9 cellular contexts compared by ENCODE assay signal in the genomic region with DNA sequence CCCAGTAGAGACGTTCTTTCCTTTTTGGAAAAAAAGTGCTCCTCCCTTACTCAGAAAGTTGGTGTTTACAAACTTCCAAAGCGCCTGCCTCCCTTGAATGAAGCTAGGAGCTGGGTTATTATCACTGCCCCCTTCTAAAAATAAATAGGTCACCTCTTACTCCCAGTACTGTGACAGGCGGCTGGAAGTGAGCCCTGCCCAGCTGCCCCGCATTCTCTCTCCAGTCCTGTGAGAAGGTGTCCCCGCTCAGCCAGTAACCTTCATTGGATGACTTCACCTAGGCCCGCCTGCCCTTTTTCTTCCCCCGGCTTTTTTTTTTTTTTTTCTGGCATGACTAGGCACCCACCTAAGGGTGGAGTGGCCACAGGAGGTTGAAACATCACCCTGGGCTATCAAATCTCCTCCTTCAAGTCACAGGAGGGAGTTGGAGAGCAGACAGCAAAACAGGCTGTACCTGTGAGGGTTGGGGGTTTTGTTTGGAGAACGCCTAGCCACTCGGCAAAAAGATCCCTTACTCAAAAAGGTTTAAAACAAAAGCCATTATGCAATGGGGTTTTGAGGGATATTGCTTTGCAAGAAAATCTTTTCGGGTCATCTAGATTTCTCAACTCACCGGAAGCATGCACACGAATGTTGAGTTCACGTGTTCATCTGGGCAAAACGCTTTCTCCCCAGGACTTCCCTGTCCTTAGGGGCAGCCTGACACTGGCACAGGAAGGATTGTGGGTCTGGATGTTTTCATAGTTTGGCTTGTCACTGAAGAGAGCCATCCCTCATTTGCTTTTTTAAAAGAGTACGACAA. TPM values are rescaled to one million over a fixed set of nuclear protein-coding genes. Genes with fewer than 3 reads are reported as not detected.
DNase-seq lines count a peak whose midpoint lies in the region; ATAC-seq, FAIRE-seq and TF ChIP-seq lines count a peak whose summit lies in the region.
"Had no signal": no experiment of that assay in that cellular context is flagged by ENCODE, and none has a peak within 500 bp of the region (broad histone marks: within the 10 kb centered on the region; RNA-seq: fewer than 3 reads in every experiment).

No MANE protein-coding gene starts in this region.

- no peaks in the 10 kb centered on the region for H3K27me3 ChIP-seq in left ventricle myocardium inferior (ENCODE audit: low read depth)

- TF ChIP-seq CTCF in left ventricle myocardium inferior (IDR thresholded peaks at IDR 0.05; ENCODE audit: borderline replicate concordance), result no peak

- DNase-seq in H54 (ENCODE audit: insufficient read length, low spot score) (peak; percentile 82), SK-MEL-5 (ENCODE audit: low read depth, low spot score) (peak; percentile 38), left ventricle myocardium inferior (peak; percentile 78), sciatic nerve (ENCODE audit: low spot score) (no peak)
- DNase-seq in stimulated activated naive B cell treated with anti-CD40 and anti-IgM and Interleukin-4, amounts not matched to agents 10 μg/mL and 1 μg/mL and 100 μg/mL, for 72 hours, result no peak
- DNase-seq: activated CD4-positive, CD25-positive, alpha-beta regulatory T cell treated with anti-CD3 and anti-CD28 coated beads, Interleukin-2, amount 50 U/mL, for 72 hours had no signal

- H3K4me3 ChIP-seq in left ventricle myocardium inferior, result peak overlapping the region; percentile 65

- peaks cover 8 to 19% of the 10 kb centered on the region in 2 donors for H3K4me1 Mint-ChIP-seq in stimulated activated naive B cell treated with anti-CD40 and anti-IgM and Interleukin-4, amounts not matched to agents 10 μg/mL and 1 μg/mL and 100 μg/mL, for 72 hours

- FAIRE-seq in H54 (lab: Jason Lieb, UNC), result peak; percentile 82

- in situ Hi-C loops in SK-MEL-5 (cut with HindIII; ENCODE audit: low pct_unique_long_range_greater_than_20kb, low sequenced_read_pairs), result no loop called here

- H3K36me3 Mint-ChIP-seq in stimulated activated naive B cell treated with anti-CD40 and anti-IgM and Interleukin-4, amounts not matched to agents 10 μg/mL and 1 μg/mL and 100 μg/mL, for 72 hours, result peaks cover 0 to 8% of the 10 kb centered on the region in 2 donors

- no peak overlapping the region for H3K27ac Mint-ChIP-seq in stimulated activated naive B cell treated with anti-CD40 and anti-IgM and Interleukin-4, amounts not matched to agents 10 μg/mL and 1 μg/mL and 100 μg/mL, for 72 hours

- ATAC-seq in sciatic nerve, result peak; percentile 86
- ATAC-seq in HG02571 (IDR thresholded peaks at IDR 0.05; ENCODE audit: unreplicated experiment), result no peak
- ATAC-seq in stimulated activated naive B cell treated with anti-CD40 and anti-IgM and Interleukin-4, amounts not matched to agents 10 μg/mL and 1 μg/mL and 100 μg/mL, for 72 hours (replicated peaks), result no peak
- no peak for ATAC-seq in HG03354 (IDR thresholded peaks at IDR 0.05; ENCODE audit: poor library complexity, severe bottlenecking, unreplicated experiment)
- no peak for ATAC-seq in GM19397 (IDR thresholded peaks at IDR 0.05; ENCODE audit: unreplicated experiment)

- H3K36me3 ChIP-seq in left ventricle myocardium inferior, result no peaks in the 10 kb centered on the region

- H3K9me3 ChIP-seq in left ventricle myocardium inferior (replicated peaks), result no peaks in the 10 kb centered on the region

- H3K4me3 Mint-ChIP-seq in stimulated activated naive B cell treated with anti-CD40 and anti-IgM and Interleukin-4, amounts not matched to agents 10 μg/mL and 1 μg/mL and 100 μg/mL, for 72 hours, result no peak overlapping the region

- peaks cover 30% of the 10 kb centered on the region for H3K4me1 ChIP-seq in left ventricle myocardium inferior

- H3K27ac ChIP-seq in left ventricle myocardium inferior (replicated peaks), result peak overlapping the region; percentile 85

- no peaks in the 10 kb centered on the region for H3K27me3 Mint-ChIP-seq in stimulated activated naive B cell treated with anti-CD40 and anti-IgM and Interleukin-4, amounts not matched to agents 10 μg/mL and 1 μg/mL and 100 μg/mL, for 72 hours

- H3K9me3 Mint-ChIP-seq in stimulated activated naive B cell treated with anti-CD40 and anti-IgM and Interleukin-4, amounts not matched to agents 10 μg/mL and 1 μg/mL and 100 μg/mL, for 72 hours, result no peaks in the 10 kb centered on the region

- intact Hi-C loops in left ventricle myocardium inferior (cut with micrococcal nuclease), result no loop called here
- intact Hi-C loops in sciatic nerve (cut with DNase I), result no loop called here

- no peak for TF ChIP-seq POLR2A in H54 (IDR thresholded peaks at IDR 0.05; ENCODE audit: low read depth, low read length)

RNA-seq across cellular contexts. Expression of a gene that starts 43.3 kb away (rescaled TPM):
- 107 and 112 TPM in 2 replicates for total RNA-seq in SK-MEL-5 (2014; rRNA removed; shearing (Covaris generic))
- 63.4 and 74.5 TPM in 2 replicates for polyA plus RNA-seq in SK-MEL-5 (2015; cell fraction: cytosol; rRNA removed)
- 32.1 and 34.2 TPM in 2 replicates for polyA plus RNA-seq in SK-MEL-5 (2015; cell fraction: nucleus; rRNA removed)
- total RNA-seq in left ventricle myocardium inferior, result 56.1 TPM
- 20.4 TPM for total RNA-seq in sciatic nerve

Comparison
In these comparisons a context has a peak if more than half of its experiments do, and no peak if none do; other contexts are left out.
1. DNase-seq: peak in H54 (single experiment), SK-MEL-5 (single experiment) and left ventricle myocardium inferior (single experiment); none in sciatic nerve (single experiment) and stimulated activated naive B cell treated with anti-CD40 and anti-IgM and Interleukin-4, amounts not matched to agents 10 μg/mL and 1 μg/mL and 100 μg/mL, for 72 hours (single experiment).